7 cellular contexts compared by ENCODE assay signal in genomic region chr22:24629069-24629468, GRCh38. TPM values are rescaled to one million over a fixed set of nuclear protein-coding genes. Genes with fewer than 3 reads are reported as not detected.
DNase-seq lines count a peak whose midpoint lies in the region; ATAC-seq and TF ChIP-seq lines count a peak whose summit lies in the region.
"Not testable (repeated sequence)": the region's sequence is repeated elsewhere in the genome, so short reads cannot be mapped to it uniquely, and the experiment has no call there.

No MANE protein-coding gene starts in this region.

- not testable (repeated sequence) for H3K4me2 ChIP-seq in DND-41 (ENCODE audit: insufficient read depth, low read length); OCI-LY7 (ENCODE audit: low read length); hepatocyte

- H3K4me3 ChIP-seq in DND-41 (ENCODE audit: low read depth in 1 of 2, low read length in 2 of 2); OCI-LY7 (ENCODE audit: low read depth, low read length, poor library complexity, severe bottlenecking); hepatocyte: not testable (repeated sequence)

- H4K20me1 ChIP-seq in DND-41 (ENCODE audit: insufficient read depth, low read length); OCI-LY7 (ENCODE audit: insufficient read depth, low read length); hepatocyte (ENCODE audit: insufficient read depth, poor library complexity, severe bottlenecking): not testable (repeated sequence)

- not testable (repeated sequence) for H3K36me3 Mint-ChIP-seq in activated CD8-positive, alpha-beta T cell treated with anti-CD3 and anti-CD28 coated beads, Interleukin-2, amount 10 ng/mL, durations not matched to agents 7 days and 5 days (ENCODE audit: low read depth); progenitor cell of endocrine pancreas (ENCODE audit: insufficient read depth)

- not testable (repeated sequence) for H3K79me2 ChIP-seq in DND-41 (ENCODE audit: insufficient read depth, low read length); OCI-LY7 (ENCODE audit: insufficient read depth, low read depth, low read length); hepatocyte

- not testable (repeated sequence) for H3K4me1 Mint-ChIP-seq in activated CD8-positive, alpha-beta T cell treated with anti-CD3 and anti-CD28 coated beads, Interleukin-2, amount 10 ng/mL, durations not matched to agents 7 days and 5 days (ENCODE audit: low read depth)
- H3K4me1 Mint-ChIP-seq in progenitor cell of endocrine pancreas (ENCODE audit: low read depth), result peaks cover 11% of the 10 kb centered on the region

- not testable (repeated sequence) for H3K4me1 ChIP-seq in DND-41 (ENCODE audit: insufficient read depth, low read length); OCI-LY7 (ENCODE audit: insufficient read depth, low read length, poor library complexity, severe bottlenecking)
- H3K4me1 ChIP-seq in hepatocyte (ENCODE audit: insufficient read depth), result peaks cover 30% of the 10 kb centered on the region

- not testable (repeated sequence) for H3K27ac Mint-ChIP-seq in activated CD8-positive, alpha-beta T cell treated with anti-CD3 and anti-CD28 coated beads, Interleukin-2, amount 10 ng/mL, durations not matched to agents 7 days and 5 days; progenitor cell of endocrine pancreas

- TF ChIP-seq CTCF in DND-41 (IDR thresholded peaks at IDR 0.05; ENCODE audit: borderline replicate concordance, extremely low read depth, low read length, poor library complexity, severe bottlenecking) (peak; percentile 48), OCI-LY7 (conservative IDR thresholded peaks at IDR 0.05; ENCODE audit: low read length) (peak; percentile 51), hepatocyte (IDR thresholded peaks at IDR 0.05; ENCODE audit: poor library complexity) (peak; percentile 30), progenitor cell of endocrine pancreas (IDR thresholded peaks at IDR 0.05; ENCODE audit: unreplicated experiment) (peak; percentile 47)

- H3K27me3 ChIP-seq in DND-41 (ENCODE audit: insufficient read depth, low read length, poor library complexity); hepatocyte: not testable (repeated sequence)

- H3K9me3 ChIP-seq in DND-41 (ENCODE audit: insufficient read depth, low read length, severe bottlenecking); OCI-LY7 (ENCODE audit: low read length); hepatocyte (ENCODE audit: low read depth): not testable (repeated sequence)

- H3K9me2 ChIP-seq in OCI-LY7 (ENCODE audit: insufficient read depth, low read length); hepatocyte (replicated peaks; ENCODE audit: insufficient read depth): not testable (repeated sequence)

- H3K27me3 Mint-ChIP-seq in activated CD8-positive, alpha-beta T cell treated with anti-CD3 and anti-CD28 coated beads, Interleukin-2, amount 10 ng/mL, durations not matched to agents 7 days and 5 days (ENCODE audit: low read depth); progenitor cell of endocrine pancreas: not testable (repeated sequence)

- not testable (repeated sequence) for BruUV-seq in OCI-LY7 (replicated peaks; lab: Mats Ljungman, UMichigan)

- H3K27ac ChIP-seq in DND-41 (ENCODE audit: low read length); OCI-LY7 (ENCODE audit: low read depth, low read length, poor library complexity, severe bottlenecking); hepatocyte: not testable (repeated sequence)

- H2AFZ ChIP-seq in DND-41 (ENCODE audit: low read depth, low read length); OCI-LY7 (ENCODE audit: low read length); hepatocyte: not testable (repeated sequence)

- not testable (repeated sequence) for H3K36me3 ChIP-seq in DND-41 (ENCODE audit: insufficient read depth, low read length); OCI-LY7 (ENCODE audit: insufficient read depth, low read length); hepatocyte (replicated peaks; ENCODE audit: insufficient read depth, low read depth)

- not testable (repeated sequence) for H3K9me3 Mint-ChIP-seq in activated CD8-positive, alpha-beta T cell treated with anti-CD3 and anti-CD28 coated beads, Interleukin-2, amount 10 ng/mL, durations not matched to agents 7 days and 5 days (ENCODE audit: insufficient read depth); progenitor cell of endocrine pancreas (ENCODE audit: low read depth)

- H3K4me3 Mint-ChIP-seq in activated CD8-positive, alpha-beta T cell treated with anti-CD3 and anti-CD28 coated beads, Interleukin-2, amount 10 ng/mL, durations not matched to agents 7 days and 5 days; progenitor cell of endocrine pancreas (ENCODE audit: low read depth): not testable (repeated sequence)

- POLR2A ChIA-PET in OCI-LY7 (lab: Charles Lee); activated CD8-positive, alpha-beta T cell treated with anti-CD3 and anti-CD28 coated beads, Interleukin-2, amount 10 ng/mL, durations not matched to agents 7 days and 5 days (lab: Charles Lee): not testable (repeated sequence)

- 79% methylated on average over 9 of the region's 11 CpGs for WGBS in hepatocyte (ENCODE audit: low lambda C conversion rate, missing lambda C conversion rate)

- not testable (repeated sequence) for ATAC-seq in DND-41 (ENCODE audit: insufficient read depth, low read depth); activated CD8-positive, alpha-beta T cell treated with anti-CD3 and anti-CD28 coated beads, Interleukin-2, amount 10 ng/mL, durations not matched to agents 7 days and 5 days

- CTCF ChIA-PET in OCI-LY7 (lab: Charles Lee; ENCODE audit: unreplicated experiment); activated CD8-positive, alpha-beta T cell treated with anti-CD3 and anti-CD28 coated beads, Interleukin-2, amount 10 ng/mL, durations not matched to agents 7 days and 5 days (lab: Charles Lee): not testable (repeated sequence)

- DNase-seq in DND-41 (peak; percentile 30), HT-29 (ENCODE audit: low spot score) (peak; percentile 1), OCI-LY7 (ENCODE audit: low spot score) (peak; percentile 26)
- peak; percentile 30 for DNase-seq in activated CD8-positive, alpha-beta T cell treated with anti-CD3 and anti-CD28 coated beads, Interleukin-2, amount 10 ng/mL, durations not matched to agents 7 days and 5 days
- DNase-seq in effector CD4-positive, alpha-beta T cell, result peak; percentile 4
- DNase-seq in hepatocyte (ENCODE audit: low spot score); progenitor cell of endocrine pancreas (ENCODE audit: low spot score, unreplicated experiment): not testable (repeated sequence)

- intact Hi-C loops in OCI-LY7 (cut with micrococcal nuclease; ENCODE audit: unreplicated experiment), result not testable (repeated sequence)

- not testable (repeated sequence) for H3K9ac ChIP-seq in DND-41 (ENCODE audit: low read depth, low read length)

RNA-seq across cellular contexts. Expression of gene GGT1, which starts 26.1 kb away (rescaled TPM):
- total RNA-seq in HT-29 (2014; rRNA removed; shearing (Covaris generic)), result 15.1 and 27.1 TPM in 2 replicates
- 5.8 and 14.0 TPM in 2 replicates for total RNA-seq in OCI-LY7 (2014; rRNA removed; shearing (Covaris generic))
- 4.0 and 5.1 TPM in 2 replicates for total RNA-seq in OCI-LY7 (2022)
- 10 to 100 TPM; 20.0 to 23.6 TPM for total RNA-seq in activated CD8-positive, alpha-beta T cell treated with anti-CD3 and anti-CD28 coated beads, Interleukin-2, amount 10 ng/mL, durations not matched to agents 7 days and 5 days
- total RNA-seq in hepatocyte, result 59.4 and 80.7 TPM in 2 replicates
- 81.0 and 104 TPM in 2 replicates for polyA plus RNA-seq in hepatocyte
- 16.9 and 17.1 TPM in 2 replicates for total RNA-seq in progenitor cell of endocrine pancreas

RNA-seq across cellular contexts. Expression of gene LRRC75B, which starts 36.2 kb away (rescaled TPM):
- 11.7 and 13.5 TPM in 2 replicates for total RNA-seq in HT-29 (2014; rRNA removed; shearing (Covaris generic))
- total RNA-seq in OCI-LY7 (2014; rRNA removed; shearing (Covaris generic)), result not detected in 2 replicates
- total RNA-seq in OCI-LY7 (2022), result not detected in 2 replicates
- total RNA-seq in activated CD8-positive, alpha-beta T cell treated with anti-CD3 and anti-CD28 coated beads, Interleukin-2, amount 10 ng/mL, durations not matched to agents 7 days and 5 days, result 1 to 10 TPM in 1 of 2 experiments, under 1 TPM in 1; 0.91 to 1.3 TPM
- total RNA-seq in hepatocyte, result 16.7 and 19.5 TPM in 2 replicates
- 34.5 and 38.2 TPM in 2 replicates for polyA plus RNA-seq in hepatocyte
- total RNA-seq in progenitor cell of endocrine pancreas, result 23.6 and 24.6 TPM in 2 replicates
